In the genomic region with DNA sequence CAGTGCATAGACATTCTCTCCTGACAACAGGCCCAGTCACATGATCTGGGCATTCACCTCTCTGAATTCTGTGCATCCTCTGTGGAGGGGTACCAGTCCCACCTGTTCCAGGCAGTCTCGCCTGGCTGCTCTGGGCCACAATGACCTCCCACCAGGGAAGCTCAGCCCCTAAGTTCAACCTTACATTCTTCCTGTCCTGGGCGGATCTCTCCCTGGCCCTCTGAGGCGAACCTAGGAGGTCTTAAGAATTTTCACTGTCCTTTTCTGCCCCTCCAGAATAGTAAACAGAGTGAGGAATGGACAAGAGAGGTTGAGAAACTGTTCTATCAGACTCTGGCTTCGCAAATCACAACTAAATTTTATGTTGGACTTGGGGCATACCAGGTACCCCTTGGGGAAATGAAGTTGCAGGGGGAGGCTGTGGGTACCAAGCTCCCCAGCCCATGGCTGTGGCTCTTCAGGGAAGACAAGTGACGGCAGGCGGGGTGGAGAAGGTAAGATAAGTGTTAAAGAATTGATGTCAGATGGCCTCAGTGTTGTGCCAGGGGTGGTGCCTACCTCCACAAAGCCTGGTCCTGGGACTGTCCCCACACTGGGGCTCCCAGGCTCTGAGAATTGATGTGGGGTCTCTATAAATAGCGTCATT, we compare ENCODE assay signal across 20 cellular contexts. TPM values are rescaled to one million over a fixed set of nuclear protein-coding genes. Genes with fewer than 3 reads are reported as not detected.
DNase-seq lines count a peak whose midpoint lies in the region; ATAC-seq and TF ChIP-seq lines count a peak whose summit lies in the region.
"Had no signal": no experiment of that assay in that cellular context is flagged by ENCODE, and none has a peak within 500 bp of the region (broad histone marks: within the 10 kb centered on the region; RNA-seq: fewer than 3 reads in every experiment).

No MANE protein-coding gene starts in this region.

- ATAC-seq in SK-N-SH treated with all-trans-retinoic acid at 6 μM for 48 hours (no peak), right cardiac atrium (no peak), GM21529 (IDR thresholded peaks at IDR 0.05; ENCODE audit: unreplicated experiment) (no peak), GM19351 (IDR thresholded peaks at IDR 0.05; ENCODE audit: unreplicated experiment) (no peak), GM21515 (IDR thresholded peaks at IDR 0.05; ENCODE audit: unreplicated experiment) (no peak)
- ATAC-seq: CD8-positive, alpha-beta T cell; GM23338; PC-3 had no signal

- no peak overlapping the region for H3K4me3 Mint-ChIP-seq in H9
- H3K4me3 Mint-ChIP-seq: CD8-positive, alpha-beta T cell; GM23338 had no signal

- no peak overlapping the region for H2AK5ac ChIP-seq in H9 (ENCODE audit: insufficient read length, low read length)

- no peaks in the 10 kb centered on the region for H3K9me3 ChIP-seq in SK-N-SH
- no peaks in the 10 kb centered on the region for H3K9me3 ChIP-seq in H9 (ENCODE audit: control insufficient read depth, low read depth, low read length)
- no peaks in the 10 kb centered on the region for H3K9me3 ChIP-seq in right cardiac atrium (ENCODE audit: control insufficient read depth, low read length)
- H3K9me3 ChIP-seq: BLaER1 had no signal

- H2BK20ac ChIP-seq in H9 (ENCODE audit: low read depth, low read length, poor library complexity, severe bottlenecking): no peak overlapping the region

- no peaks in the 10 kb centered on the region for H3K79me1 ChIP-seq in H9 (ENCODE audit: insufficient read depth, low read depth, low read length, poor library complexity, severe bottlenecking)

- H3K4ac ChIP-seq in H9 (ENCODE audit: low read depth, low read length): no peak overlapping the region

- H3K4me2 ChIP-seq in SK-N-SH (no peak overlapping the region), H9 (ENCODE audit: insufficient read depth, insufficient read length, low read length) (no peak overlapping the region)
- H3K4me2 ChIP-seq: GM23338 had no signal

- no peak overlapping the region for H3K27ac ChIP-seq in SK-N-SH (ENCODE audit: low read depth in 2 of 2, low read length in 1 of 2)
- no peak overlapping the region for H3K27ac ChIP-seq in H9 (ENCODE audit: insufficient read length, low read depth, low read length)
- H3K27ac ChIP-seq in right cardiac atrium (ENCODE audit: low read length): peak overlapping the region; percentile 61
- H3K27ac ChIP-seq: 22Rv1, BLaER1, RWPE1 had no signal

- no peaks in the 10 kb centered on the region; a peak in 1 of 7 replicates for H3K36me3 Mint-ChIP-seq in H9 (ENCODE audit: insufficient read depth in 1 of 3, low read depth in 3 of 3)
- H3K36me3 Mint-ChIP-seq: CD8-positive, alpha-beta T cell had no signal

- peaks cover 29% of the 10 kb centered on the region for H3K27me3 Mint-ChIP-seq in H9 (ENCODE audit: low read depth)

- no peak overlapping the region for H4K91ac ChIP-seq in H9 (ENCODE audit: insufficient read length, low read depth, low read length)

- H3K36me3 ChIP-seq in SK-N-SH (replicated peaks in 1 of 2; ENCODE audit: control insufficient read depth in 1 of 2, insufficient read depth in 2 of 2, low read length in 1 of 2): no peaks in the 10 kb centered on the region
- H3K36me3 ChIP-seq: BLaER1 had no signal

- H3K9me2 ChIP-seq in SK-N-SH: no peaks in the 10 kb centered on the region

- no peak for TF ChIP-seq CTCF in SK-N-SH (IDR thresholded peaks at IDR 0.05)
- no peak for TF ChIP-seq CTCF in H9 (conservative IDR thresholded peaks at IDR 0.05)

- H2BK5ac ChIP-seq in H9 (ENCODE audit: insufficient read length, low read length): no peak overlapping the region

- H3K27ac Mint-ChIP-seq in H9: no peak overlapping the region
- H3K27ac Mint-ChIP-seq: CD8-positive, alpha-beta T cell; GM23338 had no signal

- intact Hi-C loops in right cardiac atrium (cut with DNase I): no loop called here

- peaks cover 0 to 8% of the 10 kb centered on the region in 2 experiments; a peak in 1 of 4 replicates for H3K4me1 ChIP-seq in SK-N-SH (ENCODE audit: control insufficient read depth in 1 of 2, insufficient read depth in 2 of 2, low read depth in 1 of 2, low read length in 1 of 2)
- 0 out of 2 replicates have a peak, but pooled peaks cover 4% of the 10 kb centered on the region for H3K4me1 ChIP-seq in H9 (ENCODE audit: insufficient read depth, low read length)
- peaks cover 2% of the 10 kb centered on the region for H3K4me1 ChIP-seq in right cardiac atrium (ENCODE audit: control insufficient read depth, insufficient read depth, low read length)

- no peak overlapping the region for H3K18ac ChIP-seq in H9 (ENCODE audit: insufficient read length, low read depth, low read length)

- H3K14ac ChIP-seq in H9 (ENCODE audit: insufficient read depth, low read length): no peak overlapping the region

- peaks cover 25 to 35% of the 10 kb centered on the region in 2 experiments for H3K4me1 Mint-ChIP-seq in H9

- H4K20me1 ChIP-seq in SK-N-SH (ENCODE audit: insufficient read depth) (no peaks in the 10 kb centered on the region), H9 (ENCODE audit: control insufficient read depth, insufficient read depth, insufficient read length) (peaks cover 3% of the 10 kb centered on the region)
- H4K20me1 ChIP-seq: BLaER1 had no signal

- no peak overlapping the region for H3T11ph ChIP-seq in H9 (ENCODE audit: low read length)

- H3F3A ChIP-seq in SK-N-SH (replicated peaks; ENCODE audit: insufficient read depth): no peaks in the 10 kb centered on the region

- no peak for TF ChIP-seq EP300 in SK-N-SH (IDR thresholded peaks at IDR 0.05; ENCODE audit: borderline replicate concordance in 1 of 2, low read depth in 1 of 2, low read length in 1 of 2)

- H3K56ac ChIP-seq in H9 (ENCODE audit: insufficient read length, low read depth, low read length): no peak overlapping the region

- no peak overlapping the region for H4K5ac ChIP-seq in H9 (ENCODE audit: insufficient read length, low read depth, low read length)

- TF ChIP-seq RAD21 in SK-N-SH (IDR thresholded peaks at IDR 0.05; ENCODE audit: low read length): no peak

- H2BK15ac ChIP-seq in H9 (ENCODE audit: low read depth, low read length): no peak overlapping the region

- H2AFZ ChIP-seq in SK-N-SH (ENCODE audit: low read depth) (no peak overlapping the region), H9 (ENCODE audit: low read length) (no peak overlapping the region)
- H2AFZ ChIP-seq: GM23338 had no signal

- peaks cover 5% of the 10 kb centered on the region for H3K23me2 ChIP-seq in H9 (ENCODE audit: insufficient read length, low read depth, low read length, poor library complexity, severe bottlenecking)

- no peak overlapping the region for H2BK12ac ChIP-seq in H9 (ENCODE audit: insufficient read length, low read depth, low read length)

- no peak overlapping the region for H3K9ac ChIP-seq in SK-N-SH
- no peak overlapping the region for H3K9ac ChIP-seq in H9 (ENCODE audit: extremely low read depth, insufficient read length, low read length)
- H3K9ac ChIP-seq: BLaER1 had no signal

- POLR2A ChIA-PET in SK-N-SH (lab: Yijun Ruan, JAX): no interaction called here

- no peak overlapping the region for H2BK120ac ChIP-seq in H9 (ENCODE audit: low read depth, low read length, poor library complexity, severe bottlenecking)

- CTCF ChIA-PET in SK-N-SH (lab: Yijun Ruan, JAX): interaction anchor here (1.8 to 5.9 kb wide), 2 partner anchors 12 to 123 kb away, joined by 11 to 24 read pairs; no protein-coding TSS in a partner anchor

- no peaks in the 10 kb centered on the region for H3K79me2 ChIP-seq in SK-N-SH (ENCODE audit: insufficient read depth)
- H3K79me2 ChIP-seq in H9 (ENCODE audit: insufficient read depth, low read length): no peaks in the 10 kb centered on the region

- DNase-seq in SK-N-SH (peak; percentile 12), H9 (peak; percentile 20), right cardiac atrium (no peak), retina (peak; percentile 1)
- DNase-seq: CD8-positive, alpha-beta T cell; DMS79; KBM-7; NCI-H1436; NCI-H2029; NCI-H2171 treated with DMSO at 0.1 percent for 48 hours; NCI-H774; PC-3 had no signal

- H3K27me3 ChIP-seq in SK-N-SH (ENCODE audit: insufficient read depth) (peaks cover 11% of the 10 kb centered on the region; the same call in 1 of the 2 replicates), H9 (ENCODE audit: insufficient read depth, low read length) (peaks cover 12% of the 10 kb centered on the region; the same call in 1 of the 2 replicates), right cardiac atrium (ENCODE audit: control insufficient read depth, insufficient read depth) (no peaks in the 10 kb centered on the region)

- H4K8ac ChIP-seq in H9 (replicated peaks; ENCODE audit: insufficient read length, low read depth, low read length): no peak overlapping the region

- H3K4me3 ChIP-seq in SK-N-SH (ENCODE audit: low read depth in 2 of 2, low read length in 1 of 2) (no peak overlapping the region), right cardiac atrium (ENCODE audit: low read length) (no peak overlapping the region)
- H3K4me3 ChIP-seq: BLaER1, GM23338 had no signal

- no peaks in the 10 kb centered on the region for H3K9me3 Mint-ChIP-seq in H9
- H3K9me3 Mint-ChIP-seq: CD8-positive, alpha-beta T cell; GM23338 had no signal

- H3K23ac ChIP-seq in H9 (ENCODE audit: insufficient read length, low read depth, low read length): no peak overlapping the region

- WGBS in SK-N-SH (ENCODE audit: low lambda C conversion rate): 51% methylated on average over 7 of the region's 7 CpGs
- no CpG with 5 or more reads among the region's 7 CpGs for WGBS in H9 (ENCODE audit: extremely low coverage, insufficient read length, low lambda C conversion rate)
- 80% methylated on average over 7 of the region's 7 CpGs for WGBS in right cardiac atrium

TF ChIP-seq in SK-N-SH, 30 proteins besides CTCF, POLR2A, EP300 and RAD21 (continues in another document):
- TF ChIP-seq NFIC (IDR thresholded peaks at IDR 0.05; ENCODE audit: borderline replicate concordance): no peak
- no peak for TF ChIP-seq POLR2AphosphoS5 (IDR thresholded peaks at IDR 0.05; ENCODE audit: low read depth, low read length)
- no peak for TF ChIP-seq ELF1 (IDR thresholded peaks at IDR 0.05)

TF ChIP-seq in SK-N-SH treated with all-trans-retinoic acid at 6 μM for 48 hours, 23 proteins besides CTCF, POLR2A, EP300 and RAD21 (continues in another document):
- TF ChIP-seq RARB (CRISPR knock-in tag; IDR thresholded peaks at IDR 0.05): no peak
- TF ChIP-seq TCF4 (CRISPR knock-in tag; IDR thresholded peaks at IDR 0.05; ENCODE audit: borderline replicate concordance): no peak
- no peak for TF ChIP-seq ZNF70 (CRISPR knock-in tag; IDR thresholded peaks at IDR 0.05)
- TF ChIP-seq CSDC2 (CRISPR knock-in tag; IDR thresholded peaks at IDR 0.05): no peak

RNA-seq across cellular contexts. Expression of a gene that starts 5.3 kb away (rescaled TPM):
- polyA plus RNA-seq in SK-N-SH (2012; rRNA removed) (0.18 and 0.21 TPM in 2 replicates), right cardiac atrium (69.0 TPM)
- 0.13 and 0.17 TPM in 2 replicates for polyA plus RNA-seq in SK-N-SH (2012; cell fraction: cytosol; rRNA removed)
- polyA plus RNA-seq in SK-N-SH (2012; cell fraction: nucleus; rRNA removed): 0.42 and 0.48 TPM in 2 replicates
- total RNA-seq in H9 (2021) (6.5 and 8.0 TPM in 2 replicates), right cardiac atrium (100 to 1,000 TPM; 131 to 202 (median 142) TPM)
- total RNA-seq: PC-3 had no signal

Comparison
In these comparisons a context has a peak if more than half of its experiments do, and no peak if none do; other contexts are left out.
1. DNase-seq: peak in SK-N-SH (single experiment), H9 (single experiment) and retina (single experiment); none in right cardiac atrium (0 of 3).
2. RNA of a gene that starts 5.3 kb away (total RNA-seq): 131 to 202 TPM in right cardiac atrium; 6.5 to 8.0 TPM in H9; every median in the first group is over 10 times any median in the second.